In genomic region chr14:95227279-95227860, GRCh38 we compare ENCODE assay signal across 1 cellular context.
TF ChIP-seq lines count a peak whose summit lies in the region.

No MANE protein-coding gene starts in this region.

TF ChIP-seq in IMR-90, 13 proteins besides CTCF, POLR2A, EP300 and RAD21 (continued from another document):
- TF ChIP-seq USF2 (IDR thresholded peaks at IDR 0.05; ENCODE audit: low read depth, low read length) (no peak), BHLHE40 (IDR thresholded peaks at IDR 0.05; ENCODE audit: low read depth, low read length) (no peak), FOS (IDR thresholded peaks at IDR 0.05; ENCODE audit: low read depth, low read length) (no peak)
